In the genomic region with DNA sequence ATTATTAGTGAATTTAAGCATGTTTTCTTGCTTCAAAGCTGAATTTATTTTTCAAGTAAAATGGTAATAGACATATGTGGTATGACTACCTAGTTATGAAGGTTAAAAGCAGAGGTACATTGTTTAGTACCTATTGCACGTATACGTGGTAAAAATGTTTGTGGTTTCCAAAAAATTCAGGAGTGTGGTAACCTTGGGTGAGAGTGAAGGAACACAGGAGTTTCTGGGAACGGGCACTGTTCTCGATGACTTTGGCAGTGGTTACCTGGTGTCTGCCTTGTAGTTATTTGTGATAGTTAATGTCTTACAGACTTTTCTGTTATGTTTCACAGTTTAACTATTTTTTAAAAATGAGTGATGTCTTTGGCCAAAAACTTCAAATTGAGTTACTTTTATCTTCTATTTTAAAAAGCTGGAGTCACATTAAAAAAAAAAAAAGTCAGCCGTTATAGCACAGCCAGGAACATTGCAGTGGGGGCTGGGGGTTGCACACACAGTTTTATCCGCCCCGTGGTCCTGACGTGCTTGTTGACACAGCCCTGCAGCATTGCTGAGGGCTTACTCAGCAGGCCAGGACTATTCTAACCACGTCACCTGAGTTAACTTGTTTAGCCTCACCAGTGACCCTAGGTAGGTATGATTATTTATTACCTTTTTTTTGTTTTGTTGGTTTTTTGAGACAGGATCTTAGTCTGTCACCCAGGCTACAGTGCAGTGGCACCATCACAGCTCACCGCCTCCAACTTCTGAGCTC, we compare ENCODE assay signal across 14 cellular contexts. TPM values are rescaled to one million over a fixed set of nuclear protein-coding genes. Genes with fewer than 3 reads are reported as not detected.
DNase-seq lines count a peak whose midpoint lies in the region; ATAC-seq and TF ChIP-seq lines count a peak whose summit lies in the region.
"Had no signal": no experiment of that assay in that cellular context is flagged by ENCODE, and none has a peak within 500 bp of the region (broad histone marks: within the 10 kb centered on the region; RNA-seq: fewer than 3 reads in every experiment).

No MANE protein-coding gene starts in this region.

- in situ Hi-C loops in T47D (cut with HindIII; ENCODE audit: low pct_unique_long_range_greater_than_20kb, low sequenced_read_pairs): no loop called here

- H3K36me3 ChIP-seq in kidney epithelial cell (ENCODE audit: control insufficient read depth, insufficient read depth, low read length) (peaks cover 13% of the 10 kb centered on the region), upper lobe of right lung (peaks cover 75% of the 10 kb centered on the region)

- no peaks in the 10 kb centered on the region for H3K4me1 ChIP-seq in upper lobe of right lung

- DNase-seq in SIG-M5 treated with dmso at 0.1 percent for 504 hours (lab: John Stamatoyannopoulos, UW; ENCODE audit: unreplicated experiment) (peak; percentile 48), SIG-M5 (lab: John Stamatoyannopoulos, UW) (no peak), T47D (ENCODE audit: low read depth in 1 of 2, low spot score in 1 of 2) (peak; percentile 62 to 85), kidney epithelial cell (ENCODE audit: low read depth) (peak; percentile 96), upper lobe of right lung (peak; percentile 78), cerebellar cortex (ENCODE audit: low spot score) (no peak), substantia nigra (lab: John Stamatoyannopoulos, UW) (no peak)
- no peak for DNase-seq in effector CD4-positive, alpha-beta T cell
- DNase-seq: amygdala, DND-41, Karpas-422, NCI-H345, T-cell had no signal

- TF ChIP-seq CTCF in kidney epithelial cell (IDR thresholded peaks at IDR 0.05; ENCODE audit: insufficient read depth, low read length, poor library complexity, severe bottlenecking) (no peak), upper lobe of right lung (IDR thresholded peaks at IDR 0.05) (no peak)

- no peaks in the 10 kb centered on the region for H3K27me3 ChIP-seq in kidney epithelial cell (ENCODE audit: control insufficient read depth, insufficient read depth, low read length)
- no peaks in the 10 kb centered on the region for H3K27me3 ChIP-seq in upper lobe of right lung

- H3K4me3 ChIP-seq in kidney epithelial cell (ENCODE audit: low read depth, low read length): no peak overlapping the region
- no peak overlapping the region for H3K4me3 ChIP-seq in upper lobe of right lung

- peak overlapping the region; percentile 60 for H3K27ac ChIP-seq in upper lobe of right lung
- no peak overlapping the region for H3K27ac ChIP-seq in substantia nigra (ENCODE audit: low read depth, low read length, poor library complexity, severe bottlenecking)
- H3K27ac ChIP-seq: 22Rv1 had no signal

- intact Hi-C loops in upper lobe of right lung (cut with DNase I): no loop called here

- H3K9me3 ChIP-seq in upper lobe of right lung: no peaks in the 10 kb centered on the region

- peak; percentile 91 for ATAC-seq in upper lobe of right lung
- ATAC-seq: T-cell had no signal

RNA-seq across cellular contexts. Expression of a gene that starts 10.9 kb away (rescaled TPM):
- 108 and 109 TPM in 2 replicates for total RNA-seq in kidney epithelial cell
- 44.8 TPM for total RNA-seq in upper lobe of right lung

RNA-seq across cellular contexts. Expression of a gene that starts 17.0 kb away (rescaled TPM):
- 32.6 and 46.9 TPM in 2 replicates for total RNA-seq in kidney epithelial cell
- 77.3 TPM for total RNA-seq in upper lobe of right lung

Comparison
In these comparisons a context has a peak if more than half of its experiments do, and no peak if none do; other contexts are left out.
1. DNase-seq: peak in SIG-M5 treated with dmso at 0.1 percent for 504 hours (single experiment), T47D (2 of 2), kidney epithelial cell (single experiment) and upper lobe of right lung (single experiment); none in SIG-M5 (single experiment), cerebellar cortex (single experiment), effector CD4-positive, alpha-beta T cell (single experiment) and substantia nigra (0 of 49).